ENCODE assay signal across 10 cellular contexts in the genomic region with DNA sequence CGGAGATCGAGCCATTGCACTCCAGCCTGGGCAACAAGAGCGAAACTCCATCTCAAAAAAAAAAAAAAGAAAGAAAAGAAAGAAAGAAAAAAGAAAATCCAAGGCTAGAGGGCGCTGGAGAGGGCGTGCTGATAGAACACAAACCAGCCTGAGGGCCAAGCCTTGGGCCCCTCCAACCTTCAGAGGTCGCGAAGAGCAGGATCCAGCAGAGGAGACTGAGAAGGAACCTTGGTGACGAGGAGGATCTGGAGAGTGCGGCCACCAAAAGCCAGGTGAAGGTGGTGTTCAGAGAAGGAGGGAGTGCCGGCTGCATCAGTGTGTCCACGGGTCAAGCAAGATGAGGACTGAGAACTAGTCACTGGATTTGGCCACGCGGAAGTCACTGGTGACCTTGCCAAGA. TPM values are rescaled to one million over a fixed set of nuclear protein-coding genes. Genes with fewer than 3 reads are reported as not detected.
DNase-seq lines count a peak whose midpoint lies in the region; ATAC-seq and TF ChIP-seq lines count a peak whose summit lies in the region.
"Had no signal": no experiment of that assay in that cellular context is flagged by ENCODE, and none has a peak within 500 bp of the region (broad histone marks: within the 10 kb centered on the region; RNA-seq: fewer than 3 reads in every experiment).

No MANE protein-coding gene starts in this region.

- CTCF ChIA-PET in Panc1 (lab: Charles Lee) = interaction anchor here (0.6 kb wide), 2 partner anchors 17 to 355 kb away, joined by 3 to 5 read pairs; no protein-coding TSS in a partner anchor

- H3K9me3 ChIP-seq in cardiac muscle cell (ENCODE audit: low read depth) (no peaks in the 10 kb centered on the region), right atrium auricular region (no peaks in the 10 kb centered on the region), Panc1 (ENCODE audit: control insufficient read depth, insufficient read depth, low read depth, low read length) (no peaks in the 10 kb centered on the region), testis (no peaks in the 10 kb centered on the region)

- H3K36me3 ChIP-seq in cardiac muscle cell = no peaks in the 10 kb centered on the region
- no peaks in the 10 kb centered on the region for H3K36me3 ChIP-seq in right atrium auricular region
- no peaks in the 10 kb centered on the region; the same call in 1 of the 2 replicates for H3K36me3 ChIP-seq in Panc1 (ENCODE audit: control insufficient read depth, insufficient read depth, low read length)
- no peaks in the 10 kb centered on the region for H3K36me3 ChIP-seq in testis (ENCODE audit: low read depth, missing control alignments)

- H3K9me3 Mint-ChIP-seq in mesothelial cell of epicardium = no peaks in the 10 kb centered on the region
- H3K9me3 Mint-ChIP-seq: activated naive CD8-positive, alpha-beta T cell treated with anti-CD3 and anti-CD28 coated beads, Interleukin-2, amount 10 ng/mL, durations not matched to agents 7 days and 5 days; naive thymus-derived CD8-positive, alpha-beta T cell had no signal

- no peak for ATAC-seq in Panc1
- ATAC-seq: naive thymus-derived CD8-positive, alpha-beta T cell had no signal

- peaks cover 17% of the 10 kb centered on the region for H3K4me1 Mint-ChIP-seq in mesothelial cell of epicardium

- 67 to 75% methylated on average over 13 of the region's 13 CpGs for WGBS in testis, 2 donors

- H3K4me3 ChIP-seq in cardiac muscle cell = no peak overlapping the region
- no peak overlapping the region for H3K4me3 ChIP-seq in right atrium auricular region
- H3K4me3 ChIP-seq in Panc1 (ENCODE audit: low read depth in 2 of 2, low read length in 2 of 2) = peak overlapping the region in 1 of 2 experiments; percentile 4; a peak in 1 of 4 replicates
- no peak overlapping the region for H3K4me3 ChIP-seq in epithelial cell of esophagus (ENCODE audit: low read length)
- no peak overlapping the region for H3K4me3 ChIP-seq in testis

- intact Hi-C loops in Panc1 (cut with micrococcal nuclease; ENCODE audit: unreplicated experiment) (loop anchor here (10.0 kb wide), 1 partner anchor 355 kb away; a partner anchor contains a TSS), testis (cut with DNase I; ENCODE audit: low total_unique reads) (loop anchor here (10.0 kb wide), 1 partner anchor 195 kb away; a partner anchor contains a TSS)

- POLR2A ChIA-PET in Panc1 (lab: Charles Lee) = no interaction called here

- TF ChIP-seq CTCF in cardiac muscle cell (IDR thresholded peaks at IDR 0.05; ENCODE audit: low read depth, low read length) = peak; percentile 42
- peak in 1 of 2 donors; percentile 50 for TF ChIP-seq CTCF in right atrium auricular region (IDR thresholded peaks at IDR 0.05)
- peak; percentile 74 for TF ChIP-seq CTCF in Panc1 (IDR thresholded peaks at IDR 0.05)
- TF ChIP-seq CTCF in epithelial cell of esophagus (IDR thresholded peaks at IDR 0.05; ENCODE audit: insufficient read depth, low read depth, low read length, missing control alignments) = peak; percentile 43
- TF ChIP-seq CTCF in testis (IDR thresholded peaks at IDR 0.05) = peak in 2 of 3 experiments; percentile 5 to 25
- TF ChIP-seq CTCF in mesothelial cell of epicardium (IDR thresholded peaks at IDR 0.05; ENCODE audit: unreplicated experiment) = no peak

- in situ Hi-C loops in Panc1 (cut with HindIII; ENCODE audit: low pct_unique_long_range_greater_than_20kb, low sequenced_read_pairs) = no loop called here

- H3K4me3 Mint-ChIP-seq in mesothelial cell of epicardium = no peak overlapping the region
- H3K4me3 Mint-ChIP-seq: activated naive CD8-positive, alpha-beta T cell treated with anti-CD3 and anti-CD28 coated beads, Interleukin-2, amount 10 ng/mL, durations not matched to agents 7 days and 5 days had no signal

- H3K36me3 Mint-ChIP-seq in mesothelial cell of epicardium = no peaks in the 10 kb centered on the region
- H3K36me3 Mint-ChIP-seq: activated naive CD8-positive, alpha-beta T cell treated with anti-CD3 and anti-CD28 coated beads, Interleukin-2, amount 10 ng/mL, durations not matched to agents 7 days and 5 days; naive thymus-derived CD8-positive, alpha-beta T cell had no signal

- H3K27ac ChIP-seq in cardiac muscle cell (no peak overlapping the region), right atrium auricular region (no peak overlapping the region), Panc1 (ENCODE audit: low read length) (no peak overlapping the region), testis (no peak overlapping the region)

- TF ChIP-seq POLR2A in testis (IDR thresholded peaks at IDR 0.05) = no peak

- DNase-seq in cardiac muscle cell (ENCODE audit: low read depth in 1 of 2, low spot score in 1 of 2) (peak; percentile 36 to 41), right atrium auricular region (ENCODE audit: low spot score) (no peak), Panc1 (ENCODE audit: low read depth, low spot score) (no peak), epithelial cell of esophagus (ENCODE audit: low read depth) (no peak), testis (no peak), mesothelial cell of epicardium (ENCODE audit: low spot score in 2 of 2, unreplicated experiment in 2 of 2) (no peak), cerebellum (ENCODE audit: low spot score) (no peak), NCI-H1436 treated with DMSO at 0.1 percent for 48 hours (lab: John Stamatoyannopoulos, UW) (no peak)
- DNase-seq: activated naive CD8-positive, alpha-beta T cell treated with anti-CD3 and anti-CD28 coated beads, Interleukin-2, amount 10 ng/mL, durations not matched to agents 7 days and 5 days had no signal

- H3K4me1 ChIP-seq in cardiac muscle cell (ENCODE audit: low read depth) = no peaks in the 10 kb centered on the region
- H3K4me1 ChIP-seq in right atrium auricular region = peaks cover 0 to 19% of the 10 kb centered on the region in 2 donors
- H3K4me1 ChIP-seq in Panc1 (ENCODE audit: control insufficient read depth, insufficient read depth, low read length) = no peaks in the 10 kb centered on the region
- H3K4me1 ChIP-seq in testis = peaks cover 17% of the 10 kb centered on the region

- H3K27ac Mint-ChIP-seq in mesothelial cell of epicardium = no peak overlapping the region
- H3K27ac Mint-ChIP-seq: activated naive CD8-positive, alpha-beta T cell treated with anti-CD3 and anti-CD28 coated beads, Interleukin-2, amount 10 ng/mL, durations not matched to agents 7 days and 5 days had no signal

- no TSS peak for BruUV-seq in Panc1 (replicated peaks; lab: Mats Ljungman, UMichigan)

- H3K27me3 ChIP-seq in cardiac muscle cell (no peaks in the 10 kb centered on the region), right atrium auricular region (no peaks in the 10 kb centered on the region), Panc1 (ENCODE audit: control insufficient read depth, insufficient read depth, low read length) (no peaks in the 10 kb centered on the region), testis (no peaks in the 10 kb centered on the region)

- no peaks in the 10 kb centered on the region for H3K27me3 Mint-ChIP-seq in mesothelial cell of epicardium (ENCODE audit: low read depth)
- H3K27me3 Mint-ChIP-seq: activated naive CD8-positive, alpha-beta T cell treated with anti-CD3 and anti-CD28 coated beads, Interleukin-2, amount 10 ng/mL, durations not matched to agents 7 days and 5 days; naive thymus-derived CD8-positive, alpha-beta T cell had no signal

RNA-seq across cellular contexts. Expression of a gene that starts 4.1 kb away (rescaled TPM):
- total RNA-seq in cardiac muscle cell (319 and 434 TPM in 2 replicates), right atrium auricular region (100 to 1,000 TPM; 388 to 445 TPM), Panc1 (2021; ENCODE audit: unreplicated experiment) (382 TPM), testis (100 to 1,000 TPM; 538 to 691 TPM), mesothelial cell of epicardium (460 to 515 TPM (median 465 TPM) in 3 replicates), cerebellum (595 TPM)
- polyA plus RNA-seq in cardiac muscle cell (143 and 158 TPM in 2 replicates), testis (ENCODE audit: insufficient read depth, low read depth, low replicate concordance) (313 TPM)
- 353 TPM for polyA plus RNA-seq in Panc1 (2012; ENCODE audit: insufficient read length)

Comparison
In these comparisons a context has a peak if more than half of its experiments do, and no peak if none do; other contexts are left out.
1. DNase-seq: peak in cardiac muscle cell (2 of 2); none in right atrium auricular region (single experiment), Panc1 (single experiment), epithelial cell of esophagus (single experiment), testis (single experiment), mesothelial cell of epicardium (0 of 2), cerebellum (single experiment) and NCI-H1436 treated with DMSO at 0.1 percent for 48 hours (single experiment).